In genomic region chr2:113437508-113438465, GRCh38 we compare ENCODE assay signal across 8 cellular contexts. TPM values are rescaled to one million over a fixed set of nuclear protein-coding genes. Genes with fewer than 3 reads are reported as not detected.
DNase-seq lines count a peak whose midpoint lies in the region; ATAC-seq and TF ChIP-seq lines count a peak whose summit lies in the region.
"Not testable (repeated sequence)": the region's sequence is repeated elsewhere in the genome, so short reads cannot be mapped to it uniquely, and the experiment has no call there.

Gene ZNG1B (plus strand): TSS chr2:113437691. CDS start chr2:113437869, 178 bp downstream.

- TF ChIP-seq EP300 in tibial nerve (IDR thresholded peaks at IDR 0.05), result not testable (repeated sequence)

- intact Hi-C loops in Panc1 (cut with micrococcal nuclease; ENCODE audit: unreplicated experiment); MCF 10A (cut with micrococcal nuclease): not testable (repeated sequence)

- not testable (repeated sequence) for TF ChIP-seq CTCF in GM12875 (IDR thresholded peaks at IDR 0.05; ENCODE audit: borderline replicate concordance, insufficient read depth, low read depth, low read length); Panc1 (IDR thresholded peaks at IDR 0.05); MCF 10A (IDR thresholded peaks at IDR 0.05; ENCODE audit: unreplicated experiment); glutamatergic neuron (IDR thresholded peaks at IDR 0.05; ENCODE audit: partially characterized antibody, unreplicated experiment); tibial nerve (IDR thresholded peaks at IDR 0.05)

- H3K27me3 Mint-ChIP-seq in MCF 10A (ENCODE audit: insufficient read depth, unreplicated experiment); glutamatergic neuron (ENCODE audit: unreplicated experiment): not testable (repeated sequence)

- H3K9ac ChIP-seq in mucosa of stomach (ENCODE audit: low read length), result peak within 1 kb of the TSS; percentile 43

- BruUV-seq in Panc1 (replicated peaks; lab: Mats Ljungman, UMichigan) (TSS peak; percentile 82), MCF 10A (replicated peaks; lab: Mats Ljungman, UMichigan) (TSS peak; percentile 66)

- DNase-seq in Panc1 (ENCODE audit: low read depth, low spot score), result not testable (repeated sequence)
- peak; percentile 80 for DNase-seq in activated CD8-positive, alpha-beta memory T cell treated with anti-CD3 and anti-CD28 coated beads for 24 hours
- DNase-seq in MCF 10A (ENCODE audit: unreplicated experiment) (peak; percentile 18), glutamatergic neuron (peak; percentile 48), tibial nerve (ENCODE audit: low spot score in 2 of 2) (peak in 1 of 2 donors; percentile 18)
- peak; percentile 59 to 65 for DNase-seq in stimulated activated CD4-positive, alpha-beta T cell treated with anti-CD3 and anti-CD28 coated beads, Interleukin-15, amount 100 ng/mL, for 1 hour (ENCODE audit: low read depth in 1 of 2, low spot score in 1 of 2)

- ATAC-seq in Panc1, result not testable (repeated sequence)

- H3K27ac ChIP-seq in Panc1 (ENCODE audit: low read length), result peak within 1 kb of the TSS; percentile 61; the same call in 1 of the 2 replicates
- peak within 1 kb of the TSS in 3 of 4 donors; percentile 75 to 85 (median 77) for H3K27ac ChIP-seq in tibial nerve

- H3K9me3 Mint-ChIP-seq in MCF 10A (ENCODE audit: unreplicated experiment); glutamatergic neuron (ENCODE audit: unreplicated experiment): not testable (repeated sequence)

- CTCF ChIA-PET in Panc1 (lab: Charles Lee); MCF 10A (lab: Yijun Ruan, JAX): not testable (repeated sequence)

- TF ChIP-seq POLR2A in tibial nerve (IDR thresholded peaks at IDR 0.05), result not testable (repeated sequence)

- not testable (repeated sequence) for H3K9me3 ChIP-seq in Panc1 (ENCODE audit: control insufficient read depth, insufficient read depth, low read depth, low read length); mucosa of stomach (ENCODE audit: control insufficient read depth, low read length); tibial nerve

- H3K4me3 ChIP-seq in GM12875 (ENCODE audit: low read depth, low read length) (peak within 1 kb of the TSS; percentile 51), Panc1 (ENCODE audit: low read depth in 2 of 2, low read length in 2 of 2) (peak within 1 kb of the TSS; percentile 53 to 55), tibial nerve (peak within 1 kb of the TSS; percentile 31 to 53 (median 40))
- not testable (repeated sequence) for H3K4me3 ChIP-seq in mucosa of stomach (ENCODE audit: low read length)

- H3K27me3 ChIP-seq in Panc1 (ENCODE audit: control insufficient read depth, insufficient read depth, low read length); mucosa of stomach (ENCODE audit: control insufficient read depth, insufficient read depth, low read length); tibial nerve: not testable (repeated sequence)

- H3K4me3 Mint-ChIP-seq in MCF 10A (ENCODE audit: unreplicated experiment), result peak within 1 kb of the TSS; percentile 87
- peak within 1 kb of the TSS; percentile 84 for H3K4me3 Mint-ChIP-seq in glutamatergic neuron (ENCODE audit: unreplicated experiment)

- in situ Hi-C loops in Panc1 (cut with HindIII; ENCODE audit: low pct_unique_long_range_greater_than_20kb, low sequenced_read_pairs), result not testable (repeated sequence)

- H3K36me3 ChIP-seq in Panc1 (ENCODE audit: control insufficient read depth, insufficient read depth, low read length); mucosa of stomach (ENCODE audit: control insufficient read depth, insufficient read depth, low read length); tibial nerve: not testable (repeated sequence)

- peaks cover 11% of the 10 kb centered on the region for H3K36me3 Mint-ChIP-seq in MCF 10A (ENCODE audit: insufficient read depth, unreplicated experiment)
- H3K36me3 Mint-ChIP-seq in glutamatergic neuron (ENCODE audit: unreplicated experiment), result not testable (repeated sequence)

- H3K4me1 ChIP-seq in Panc1 (ENCODE audit: control insufficient read depth, insufficient read depth, low read length); mucosa of stomach (ENCODE audit: control insufficient read depth, insufficient read depth, low read length); tibial nerve: not testable (repeated sequence)

- WGBS in tibial nerve, 2 donors, result 0 to 2% methylated on average over 22 to 25 of the region's 56 CpGs

- peak within 1 kb of the TSS; percentile 91 for H3K27ac Mint-ChIP-seq in MCF 10A (ENCODE audit: low read depth, unreplicated experiment)
- not testable (repeated sequence) for H3K27ac Mint-ChIP-seq in glutamatergic neuron (ENCODE audit: unreplicated experiment)

- not testable (repeated sequence) for H3K4me1 Mint-ChIP-seq in MCF 10A (ENCODE audit: insufficient read depth, unreplicated experiment); glutamatergic neuron (ENCODE audit: low read depth, unreplicated experiment)

- POLR2A ChIA-PET in Panc1 (lab: Charles Lee); MCF 10A (lab: Yijun Ruan, JAX): not testable (repeated sequence)

RNA-seq across cellular contexts. Expression of gene ZNG1B, which starts in this region (rescaled TPM):
- 37.1 TPM for total RNA-seq in Panc1 (2021; ENCODE audit: unreplicated experiment)
- 27.4 TPM for polyA plus RNA-seq in Panc1 (2012; ENCODE audit: insufficient read length)
- total RNA-seq in MCF 10A (2022), result 44.6 and 48.5 TPM in 2 replicates
- total RNA-seq in glutamatergic neuron (ENCODE audit: unreplicated experiment), result 29.1 TPM
- total RNA-seq in tibial nerve, result 10 to 100 TPM; 16.3 to 27.0 (median 24.7) TPM
